Comparison of ENCODE assay signal across 23 cellular contexts in the genomic region with DNA sequence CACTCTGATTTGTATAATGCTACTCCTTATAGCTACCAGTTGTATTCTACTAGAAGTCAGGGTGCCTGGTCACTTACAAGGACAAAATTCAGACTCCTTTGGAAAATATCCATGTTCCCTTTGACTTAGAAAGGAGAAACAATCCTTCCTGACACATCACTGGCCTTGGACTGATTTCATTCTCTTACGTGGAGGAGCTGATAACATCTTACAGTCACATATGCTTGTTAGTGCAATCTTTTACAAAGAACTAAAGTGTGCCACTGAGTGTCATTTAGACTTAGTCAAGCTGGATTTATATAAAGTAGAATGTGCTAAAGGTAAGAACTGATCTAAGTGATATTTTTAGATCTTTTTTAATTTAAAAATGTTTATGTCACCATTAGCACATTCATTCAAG.
DNase-seq lines count a peak whose midpoint lies in the region; ATAC-seq, FAIRE-seq and TF ChIP-seq lines count a peak whose summit lies in the region.
"Had no signal": no experiment of that assay in that cellular context is flagged by ENCODE, and none has a peak within 500 bp of the region (broad histone marks: within the 10 kb centered on the region; RNA-seq: fewer than 3 reads in every experiment).

No MANE protein-coding gene starts in this region.

- peak; percentile 8 for FAIRE-seq in RCC 7860 (lab: Jason Lieb, UNC)
- FAIRE-seq: D721Med had no signal

- no peaks in the 10 kb centered on the region for H3K4me1 Mint-ChIP-seq in T-cell
- H3K4me1 Mint-ChIP-seq: B cell, CD14-positive monocyte had no signal

- DNase-seq in NCI-H2171 treated with DMSO at 0.1 percent for 48 hours (lab: John Stamatoyannopoulos, UW) (peak; percentile 11), NCI-H2171 (lab: John Stamatoyannopoulos, UW) (no peak), RCC 7860 (ENCODE audit: low spot score) (peak; percentile 21), cardiac fibroblast (ENCODE audit: low read depth in 2 of 2) (peak; percentile 0 to 7), renal cortical epithelial cell (ENCODE audit: low read depth) (peak; percentile 9), T-cell (no peak), NCI-H524 (lab: John Stamatoyannopoulos, UW) (no peak)
- DNase-seq: 8988T, DMS79, KBM-7, NCI-H1105, NCI-H146, NCI-H2029, NCI-H345, NCI-H526, RPMI8226, SHP77 had no signal

- H3K9me3 Mint-ChIP-seq in T-cell: peaks cover 6 to 14% (median 9%) of the 10 kb centered on the region in 3 donors

- H3K27ac Mint-ChIP-seq in T-cell: no peak overlapping the region
- H3K27ac Mint-ChIP-seq: B cell, CD14-positive monocyte had no signal

- H3K4me3 Mint-ChIP-seq in T-cell: no peak overlapping the region
- H3K4me3 Mint-ChIP-seq: B cell, CD14-positive monocyte had no signal

- POLR2A ChIA-PET in T-cell (lab: Charles Lee): no interaction called here

- H3K27me3 Mint-ChIP-seq in T-cell: no peaks in the 10 kb centered on the region
- H3K27me3 Mint-ChIP-seq: B cell had no signal

- H3K36me3 Mint-ChIP-seq in T-cell: no peaks in the 10 kb centered on the region
- H3K36me3 Mint-ChIP-seq: CD14-positive monocyte had no signal

- CTCF ChIA-PET in T-cell (lab: Charles Lee): no interaction called here

- ATAC-seq in T-cell (replicated peaks in 1 of 4): no peak
- ATAC-seq in HG02759 (IDR thresholded peaks at IDR 0.05; ENCODE audit: unreplicated experiment): no peak

- TF ChIP-seq CTCF in cardiac fibroblast (IDR thresholded peaks at IDR 0.05; ENCODE audit: low read depth, low read length): no peak

- H3K4me3 ChIP-seq in cardiac fibroblast (replicated peaks in 1 of 2; ENCODE audit: low read depth in 2 of 2, low read length in 2 of 2): no peak overlapping the region
- H3K4me3 ChIP-seq: HAP-1, SK-N-MC had no signal

Comparison
In these comparisons a context has a peak if more than half of its experiments do, and no peak if none do; other contexts are left out.
1. DNase-seq: peak in NCI-H2171 treated with DMSO at 0.1 percent for 48 hours (single experiment), RCC 7860 (single experiment), cardiac fibroblast (2 of 2) and renal cortical epithelial cell (single experiment); none in NCI-H2171 (single experiment), T-cell (0 of 34) and NCI-H524 (0 of 2).